Comparison of ENCODE assay signal across 12 cellular contexts in genomic region chr12:96425973-96426372, GRCh38. TPM values are rescaled to one million over a fixed set of nuclear protein-coding genes. Genes with fewer than 3 reads are reported as not detected.
DNase-seq lines count a peak whose midpoint lies in the region; ATAC-seq and TF ChIP-seq lines count a peak whose summit lies in the region.
"Had no signal": no experiment of that assay in that cellular context is flagged by ENCODE, and none has a peak within 500 bp of the region (broad histone marks: within the 10 kb centered on the region; RNA-seq: fewer than 3 reads in every experiment).

No MANE protein-coding gene starts in this region.

- TF ChIP-seq CTCF in SK-N-SH (IDR thresholded peaks at IDR 0.05) (no peak), fibroblast of mammary gland (conservative IDR thresholded peaks at IDR 0.05; ENCODE audit: control insufficient read depth, insufficient read depth, low read depth, low read length) (no peak), spleen (IDR thresholded peaks at IDR 0.05 in 8 of 11, conservative IDR thresholded peaks at IDR 0.05 in 3 of 11) (no peak)

- H3K9me3 ChIP-seq in SK-N-SH (no peaks in the 10 kb centered on the region), spleen (no peaks in the 10 kb centered on the region)

- H3K27me3 ChIP-seq in SK-N-SH (ENCODE audit: insufficient read depth) (no peaks in the 10 kb centered on the region), spleen (replicated peaks in 1 of 7) (no peaks in the 10 kb centered on the region)
- H3K27me3 ChIP-seq: hepatocyte had no signal

- H3K36me3 ChIP-seq in SK-N-SH (replicated peaks in 1 of 2; ENCODE audit: control insufficient read depth in 1 of 2, insufficient read depth in 2 of 2, low read length in 1 of 2): no peaks in the 10 kb centered on the region
- H3K36me3 ChIP-seq in spleen: no peaks in the 10 kb centered on the region

- peak overlapping the region; percentile 56; the same call in 1 of the 2 replicates for H3K9ac ChIP-seq in SK-N-SH

- TF ChIP-seq POLR2A in spleen (IDR thresholded peaks at IDR 0.05): no peak

- CTCF ChIA-PET in SK-N-SH (lab: Yijun Ruan, JAX): no interaction called here

- no peak for DNase-seq in activated naive CD8-positive, alpha-beta T cell treated with anti-CD3 and anti-CD28 coated beads for 36 hours
- DNase-seq in SK-N-SH (no peak), fibroblast of mammary gland (ENCODE audit: low read depth) (peak; percentile 92), stromal cell of bone marrow (ENCODE audit: low read depth) (peak; percentile 61), COLO829 (ENCODE audit: low spot score) (no peak), spleen (no peak)
- DNase-seq: C1 segment of cervical spinal cord; H7; stimulated activated CD4-positive, alpha-beta T cell treated with anti-CD3 and anti-CD28 coated beads, Interleukin-12 subunit alpha, Interleukin-12 subunit beta, amount 100 ng/mL, for 4 hours had no signal

- no peak overlapping the region for H3K4me3 Mint-ChIP-seq in activated naive CD8-positive, alpha-beta T cell
- no peak overlapping the region for H3K4me3 Mint-ChIP-seq in activated naive CD8-positive, alpha-beta T cell treated with anti-CD3 and anti-CD28 coated beads for 36 hours

- intact Hi-C loops in spleen (cut with DNase I; ENCODE audit: low total_unique reads): no loop called here

- TF ChIP-seq RAD21 in SK-N-SH (IDR thresholded peaks at IDR 0.05; ENCODE audit: low read length): no peak

- H3K36me3 Mint-ChIP-seq in activated naive CD8-positive, alpha-beta T cell: no peaks in the 10 kb centered on the region
- no peaks in the 10 kb centered on the region for H3K36me3 Mint-ChIP-seq in activated naive CD8-positive, alpha-beta T cell treated with anti-CD3 and anti-CD28 coated beads for 36 hours

- no peaks in the 10 kb centered on the region for H4K20me1 ChIP-seq in SK-N-SH (ENCODE audit: insufficient read depth)

- no peak for ATAC-seq in GM21423 (IDR thresholded peaks at IDR 0.05; ENCODE audit: unreplicated experiment)

- POLR2A ChIA-PET in SK-N-SH (lab: Yijun Ruan, JAX): no interaction called here

- peaks cover 5 to 22% of the 10 kb centered on the region in 2 experiments; a peak in 3 of 4 replicates for H3K4me1 ChIP-seq in SK-N-SH (ENCODE audit: control insufficient read depth in 1 of 2, insufficient read depth in 2 of 2, low read depth in 1 of 2, low read length in 1 of 2)
- H3K4me1 ChIP-seq in spleen: peaks cover 0 to 8% (median 5%) of the 10 kb centered on the region in 6 donors

- peak overlapping the region in 1 of 2 experiments; percentile 24; a peak in 1 of 4 replicates for H3K4me3 ChIP-seq in SK-N-SH (ENCODE audit: low read depth in 2 of 2, low read length in 1 of 2)
- H3K4me3 ChIP-seq in fibroblast of mammary gland (ENCODE audit: control insufficient read depth, low read depth, low read length): no peak overlapping the region
- no peak overlapping the region for H3K4me3 ChIP-seq in spleen
- H3K4me3 ChIP-seq: hepatocyte had no signal

- H3K27ac Mint-ChIP-seq in activated naive CD8-positive, alpha-beta T cell: peak overlapping the region; percentile 38
- no peak overlapping the region for H3K27ac Mint-ChIP-seq in activated naive CD8-positive, alpha-beta T cell treated with anti-CD3 and anti-CD28 coated beads for 36 hours

- H3K9me2 ChIP-seq in SK-N-SH: no peaks in the 10 kb centered on the region

- peaks cover 35% of the 10 kb centered on the region for H3K4me1 Mint-ChIP-seq in activated naive CD8-positive, alpha-beta T cell (ENCODE audit: low read depth)
- peaks cover 28% of the 10 kb centered on the region for H3K4me1 Mint-ChIP-seq in activated naive CD8-positive, alpha-beta T cell treated with anti-CD3 and anti-CD28 coated beads for 36 hours

- WGBS in SK-N-SH (ENCODE audit: low lambda C conversion rate): 84% methylated on average over 3 of the region's 3 CpGs
- WGBS in spleen, 5 donors: 81 to 94% (median 86%) methylated on average over 3 of the region's 3 CpGs

- no peaks in the 10 kb centered on the region for H3K27me3 Mint-ChIP-seq in activated naive CD8-positive, alpha-beta T cell
- no peaks in the 10 kb centered on the region for H3K27me3 Mint-ChIP-seq in activated naive CD8-positive, alpha-beta T cell treated with anti-CD3 and anti-CD28 coated beads for 36 hours

- H2AFZ ChIP-seq in SK-N-SH (ENCODE audit: low read depth): no peak overlapping the region
- H2AFZ ChIP-seq: hepatocyte had no signal

- no peak for TF ChIP-seq EP300 in SK-N-SH (IDR thresholded peaks at IDR 0.05; ENCODE audit: borderline replicate concordance in 1 of 2, low read depth in 1 of 2, low read length in 1 of 2)

- H3K27ac ChIP-seq in SK-N-SH (ENCODE audit: low read depth in 2 of 2, low read length in 1 of 2): peak overlapping the region; percentile 17 to 100; a peak in 3 of 4 replicates
- H3K27ac ChIP-seq in spleen: no peak overlapping the region

- H3K79me2 ChIP-seq in SK-N-SH (ENCODE audit: insufficient read depth): peaks cover 20% of the 10 kb centered on the region
- H3K79me2 ChIP-seq: hepatocyte had no signal

- H3K4me2 ChIP-seq in SK-N-SH: peak overlapping the region; percentile 77
- H3K4me2 ChIP-seq: hepatocyte had no signal

- no peaks in the 10 kb centered on the region for H3K9me3 Mint-ChIP-seq in activated naive CD8-positive, alpha-beta T cell (ENCODE audit: low read depth)
- H3K9me3 Mint-ChIP-seq in activated naive CD8-positive, alpha-beta T cell treated with anti-CD3 and anti-CD28 coated beads for 36 hours: no peaks in the 10 kb centered on the region

- peaks cover 49% of the 10 kb centered on the region for H3F3A ChIP-seq in SK-N-SH (replicated peaks; ENCODE audit: insufficient read depth)

TF ChIP-seq in SK-N-SH, 30 proteins besides CTCF, POLR2A, EP300 and RAD21:
- no peak for TF ChIP-seq TEAD4 (IDR thresholded peaks at IDR 0.05; ENCODE audit: borderline replicate concordance, insufficient read depth)
- TF ChIP-seq NFIC (IDR thresholded peaks at IDR 0.05; ENCODE audit: borderline replicate concordance): no peak
- no peak for TF ChIP-seq ELF1 (IDR thresholded peaks at IDR 0.05)
- TF ChIP-seq ZBTB33 (IDR thresholded peaks at IDR 0.05; ENCODE audit: borderline replicate concordance, low read depth): no peak
- TF ChIP-seq GABPA (IDR thresholded peaks at IDR 0.05; ENCODE audit: low read depth): no peak
- TF ChIP-seq USF2 (IDR thresholded peaks at IDR 0.05; ENCODE audit: borderline replicate concordance, low read depth, low read length): no peak
- TF ChIP-seq RFX5 (IDR thresholded peaks at IDR 0.05; ENCODE audit: low read length): no peak

RNA-seq across cellular contexts. Expression of gene CDK17, which starts 25.7 kb away (rescaled TPM):
- total RNA-seq in activated naive CD8-positive, alpha-beta T cell treated with anti-CD3 and anti-CD28 coated beads for 36 hours: 10 to 100 TPM; 30.1 to 31.7 TPM
- 11.7 and 12.4 TPM in 2 replicates for polyA plus RNA-seq in SK-N-SH (2012; rRNA removed)
- polyA plus RNA-seq in SK-N-SH (2012; cell fraction: cytosol; rRNA removed): 14.0 and 16.6 TPM in 2 replicates
- polyA plus RNA-seq in SK-N-SH (2012; cell fraction: nucleus; rRNA removed): 12.6 and 24.0 TPM in 2 replicates
- total RNA-seq in spleen: 100 to 1,000 TPM in 1 of 7 donors, 10 to 100 TPM in 6; 56.6 to 108 (median 71.6) TPM
- 10 to 100 TPM; 12.9 to 18.0 (median 15.8) TPM for polyA plus RNA-seq in spleen

Comparison
In these comparisons a context has a peak if more than half of its experiments do, and no peak if none do; other contexts are left out.
1. DNase-seq: peak in fibroblast of mammary gland (single experiment) and stromal cell of bone marrow (single experiment); none in activated naive CD8-positive, alpha-beta T cell treated with anti-CD3 and anti-CD28 coated beads for 36 hours (single experiment), SK-N-SH (single experiment), COLO829 (single experiment) and spleen (single experiment).
2. H3K27ac ChIP-seq: peak in SK-N-SH (2 of 2); none in spleen (0 of 8).